In genomic region chr6:15824851-15825250, GRCh38 we compare ENCODE assay signal across 21 cellular contexts.
"Had no signal": no experiment of that assay in that cellular context is flagged by ENCODE, and none has a peak within 500 bp of the region (broad histone marks: within the 10 kb centered on the region; RNA-seq: fewer than 3 reads in every experiment).

No MANE protein-coding gene starts in this region.

- H3K27me3 ChIP-seq: gastrocnemius medialis, heart right ventricle, ovary, right atrium auricular region, sigmoid colon, stomach, transverse colon had no signal

- H3K4me3 ChIP-seq: dorsolateral prefrontal cortex, gastrocnemius medialis, heart right ventricle, ovary, right atrium auricular region, sigmoid colon, skin epidermis, stomach, thoracic aorta, transverse colon had no signal

- H3K9me3 ChIP-seq: gastrocnemius medialis, heart right ventricle, ovary, right atrium auricular region, sigmoid colon, stomach, thoracic aorta, transverse colon had no signal

- H3K36me3 ChIP-seq: gastrocnemius medialis, heart right ventricle, ovary, right atrium auricular region, sigmoid colon, stomach, thoracic aorta, transverse colon had no signal

- ATAC-seq: gastrocnemius medialis; heart right ventricle; left lobe of liver; naive thymus-derived CD4-positive, alpha-beta T cell had no signal

- H3K4me1 ChIP-seq: sigmoid colon, stomach, transverse colon had no signal

- DNase-seq: cortex of kidney; dorsolateral prefrontal cortex; effector CD8-positive, alpha-beta T cell; gastrocnemius medialis; heart right ventricle; islet precursor cell; mammary epithelial cell; naive thymus-derived CD4-positive, alpha-beta T cell; nephron progenitor cell; nucleus accumbens; ovary; sigmoid colon; stimulated activated CD4-positive, alpha-beta T cell treated with anti-CD3 and anti-CD28 coated beads, Interleukin-2, amount 100 ng/mL, for 24 hours; stimulated activated naive CD4-positive, alpha-beta T cell; stomach; substantia nigra; transverse colon had no signal

- H3K27ac ChIP-seq: dorsolateral prefrontal cortex, gastrocnemius medialis, heart right ventricle, ovary, right atrium auricular region, sigmoid colon, skin epidermis, stomach, thoracic aorta, transverse colon had no signal
